In genomic region chr7:1590887-1591286, GRCh38 we compare ENCODE assay signal across 19 cellular contexts. TPM values are rescaled to one million over a fixed set of nuclear protein-coding genes. Genes with fewer than 3 reads are reported as not detected.
A peak's percentile ranks its signal among the peaks of the same experiment; 100 is the strongest.
DNase-seq lines count a peak whose midpoint lies in the region; FAIRE-seq and TF ChIP-seq lines count a peak whose summit lies in the region.
"Had no signal": no experiment of that assay in that cellular context is flagged by ENCODE, and none has a peak within 500 bp of the region (broad histone marks: within the 10 kb centered on the region; RNA-seq: fewer than 3 reads in every experiment).

No MANE protein-coding gene starts in this region.

- peak overlapping the region in 10 of 11 experiments; percentile 46 to 96 (median 91); a peak in 20 of 22 replicates for H3K4me2 ChIP-seq in BLaER1 treated with 17β-estradiol and CSF1 and Interleukin-3, amounts not matched to agents 10 nM and 100 nM
- no peak overlapping the region for H3K4me2 ChIP-seq in neuronal stem cell (ENCODE audit: insufficient read depth, low read length, poor library complexity, severe bottlenecking)

- H3K4me3 ChIP-seq in BLaER1 treated with 17β-estradiol and CSF1 and Interleukin-3, amounts not matched to agents 10 nM and 100 nM: peak overlapping the region in 2 of 10 experiments; percentile 30 to 36; a peak in 6 of 20 replicates
- no peak overlapping the region for H3K4me3 ChIP-seq in neuronal stem cell (ENCODE audit: low read length in 2 of 2)
- H3K4me3 ChIP-seq: GM23248 had no signal

- H2BK15ac ChIP-seq in neuronal stem cell (ENCODE audit: low read length): peak overlapping the region; percentile 37

- peaks cover 29 to 78% (median 67%) of the 10 kb centered on the region in 10 experiments for H3K4me1 ChIP-seq in BLaER1 treated with 17β-estradiol and CSF1 and Interleukin-3, amounts not matched to agents 10 nM and 100 nM
- peaks cover 0 to 2% of the 10 kb centered on the region in 2 donors for H3K4me1 ChIP-seq in neuronal stem cell (ENCODE audit: control insufficient read depth in 2 of 2, insufficient read depth in 1 of 2, low read depth in 1 of 2, low read length in 2 of 2)

- no peak overlapping the region for H3K14ac ChIP-seq in neuronal stem cell (ENCODE audit: low read length)

- no peak for TF ChIP-seq POLR2A in GM12891 (IDR thresholded peaks at IDR 0.05; ENCODE audit: low read depth, low read length)

- H3K27me3 ChIP-seq in BLaER1 treated with 17β-estradiol and CSF1 and Interleukin-3, amounts not matched to agents 10 nM and 100 nM: peaks cover 0 to 72% (median 0%) of the 10 kb centered on the region in 11 experiments; a peak in 10 of 22 replicates
- peaks cover 0 to 12% (median 0%) of the 10 kb centered on the region in 3 experiments for H3K27me3 ChIP-seq in neuronal stem cell (ENCODE audit: control insufficient read depth in 3 of 3, insufficient read depth in 3 of 3, low read depth in 1 of 3, low read length in 3 of 3)

- H4K20me1 ChIP-seq in BLaER1 treated with 17β-estradiol and CSF1 and Interleukin-3, amounts not matched to agents 10 nM and 100 nM: peaks cover 0 to 43% (median 5%) of the 10 kb centered on the region in 11 experiments; a peak in 8 of 22 replicates

- peak overlapping the region in 4 of 11 experiments; percentile 15 to 42 (median 30); a peak in 2 of 22 replicates for H3K9ac ChIP-seq in BLaER1 treated with 17β-estradiol and CSF1 and Interleukin-3, amounts not matched to agents 10 nM and 100 nM
- no peak overlapping the region for H3K9ac ChIP-seq in neuronal stem cell (ENCODE audit: low read depth, low read length, poor library complexity)
- H3K9ac ChIP-seq: GM23248 had no signal

- H3K18ac ChIP-seq in neuronal stem cell (ENCODE audit: low read length): no peak overlapping the region

- no peak overlapping the region for H2BK120ac ChIP-seq in neuronal stem cell (ENCODE audit: low read depth, low read length)

- FAIRE-seq in urothelium cell line (lab: Jason Lieb, UNC) (peak; percentile 63), GM12891 (lab: Jason Lieb, UNC) (no peak)
- FAIRE-seq: A204.1, D721Med, GM12892, GM18507, H54 had no signal

- no peak overlapping the region for H3K23ac ChIP-seq in neuronal stem cell (ENCODE audit: low read depth, low read length, poor library complexity)

- no peak overlapping the region for H2AK5ac ChIP-seq in neuronal stem cell (ENCODE audit: low read depth, low read length)

- H4K91ac ChIP-seq in neuronal stem cell (ENCODE audit: low read depth, low read length, poor library complexity): no peak overlapping the region

- H3K36me3 ChIP-seq in BLaER1 treated with 17β-estradiol and CSF1 and Interleukin-3, amounts not matched to agents 10 nM and 100 nM: no peaks in the 10 kb centered on the region
- no peaks in the 10 kb centered on the region for H3K36me3 ChIP-seq in KOPT-K1 (ENCODE audit: insufficient read depth, low read length)
- no peaks in the 10 kb centered on the region for H3K36me3 ChIP-seq in neuronal stem cell (replicated peaks in 1 of 2; ENCODE audit: control insufficient read depth in 2 of 2, insufficient read depth in 2 of 2, low read length in 2 of 2)

- H2AFZ ChIP-seq in neuronal stem cell (ENCODE audit: low read length): no peak overlapping the region
- H2AFZ ChIP-seq: GM23248 had no signal

- no peak overlapping the region for H4K8ac ChIP-seq in neuronal stem cell (ENCODE audit: low read depth, low read length)

- no peak overlapping the region for H2BK5ac ChIP-seq in neuronal stem cell (ENCODE audit: low read length)

- H2BK12ac ChIP-seq in neuronal stem cell (ENCODE audit: low read length): no peak overlapping the region

- H3K4ac ChIP-seq in neuronal stem cell (ENCODE audit: low read length): no peak overlapping the region

- no CpG with 5 or more reads among the region's 9 CpGs for WGBS in neuronal stem cell (ENCODE audit: extremely low coverage in 2 of 2, insufficient read length in 2 of 2, insufficient replicate concordance in 1 of 2), 2 donors

- H3K27ac ChIP-seq in BLaER1 treated with 17β-estradiol and CSF1 and Interleukin-3, amounts not matched to agents 10 nM and 100 nM: no peak overlapping the region; a peak in 2 of 22 replicates
- peak overlapping the region; percentile 70 for H3K27ac ChIP-seq in KOPT-K1 (ENCODE audit: low read depth, low read length, poor library complexity, severe bottlenecking)
- H3K27ac ChIP-seq in neuronal stem cell (replicated peaks; ENCODE audit: low read length): no peak overlapping the region
- H3K27ac ChIP-seq: GM23248 had no signal

- H3K79me1 ChIP-seq in neuronal stem cell (ENCODE audit: low read depth, low read length): no peaks in the 10 kb centered on the region

- DNase-seq in neuronal stem cell (ENCODE audit: low spot score): no peak
- no peak for DNase-seq in urothelium cell line (ENCODE audit: low spot score)
- no peak for DNase-seq in GM12891 (ENCODE audit: insufficient read length, low spot score)
- no peak for DNase-seq in C1 segment of cervical spinal cord (lab: John Stamatoyannopoulos, UW)
- no peak for DNase-seq in NCI-H2196 (lab: John Stamatoyannopoulos, UW; ENCODE audit: unreplicated experiment)
- DNase-seq: ACHN; CD4-positive, CD25-positive, alpha-beta regulatory T cell; CD8-positive, alpha-beta memory T cell; COR-L47; GM23248; HCEC 1CT; KG1 had no signal

- H3K9me3 ChIP-seq in BLaER1 treated with 17β-estradiol and CSF1 and Interleukin-3, amounts not matched to agents 10 nM and 100 nM (replicated peaks in 1 of 11): peaks cover 6 to 14% (median 11%) of the 10 kb centered on the region in 11 experiments; a peak in 19 of 22 replicates
- H3K9me3 ChIP-seq in KOPT-K1 (ENCODE audit: insufficient read depth, low read length, poor library complexity, severe bottlenecking) (peaks cover 5% of the 10 kb centered on the region), neuronal stem cell (replicated peaks in 1 of 2; ENCODE audit: control insufficient read depth in 2 of 2, insufficient read depth in 1 of 2, low read depth in 1 of 2, low read length in 2 of 2) (peaks cover 0 to 6% of the 10 kb centered on the region in 2 donors)

TF ChIP-seq in GM12891, 5 proteins besides CTCF, POLR2A, EP300 and RAD21:
- TF ChIP-seq PAX5 (IDR thresholded peaks at IDR 0.05; ENCODE audit: insufficient read depth, low read length, severe bottlenecking) (no peak), SPI1 (IDR thresholded peaks at IDR 0.05; ENCODE audit: low read depth, low read length) (no peak), TAF1 (IDR thresholded peaks at IDR 0.05; ENCODE audit: low read depth, low read length) (no peak), POLR2AphosphoS5 (IDR thresholded peaks at IDR 0.05; ENCODE audit: low read depth, low read length) (no peak), POU2F2 (IDR thresholded peaks at IDR 0.05; ENCODE audit: low read depth, low read length) (no peak)

RNA-seq across cellular contexts. Expression of gene PSMG3, which starts 21.1 kb away (rescaled TPM):
- polyA plus RNA-seq in neuronal stem cell (2013, experiment 1 of 2): 16.9 TPM
- polyA plus RNA-seq in neuronal stem cell (2013, experiment 2 of 2): 15.7 TPM
- 35.2 TPM for polyA plus RNA-seq in GM12891 (2012; ENCODE audit: low read depth, missing spikeins)

RNA-seq across cellular contexts. Expression of gene TMEM184A, which starts 34.9 kb away (rescaled TPM):
- polyA plus RNA-seq in neuronal stem cell (2013, experiment 1 of 2): 0.32 TPM
- 0.28 TPM for polyA plus RNA-seq in neuronal stem cell (2013, experiment 2 of 2)
- 0.04 TPM for polyA plus RNA-seq in GM12891 (2012; ENCODE audit: low read depth, missing spikeins)
- polyA plus RNA-seq: CD8-positive, alpha-beta memory T cell; GM23248 had no signal
